9 cellular contexts compared by ENCODE assay signal in the genomic region with DNA sequence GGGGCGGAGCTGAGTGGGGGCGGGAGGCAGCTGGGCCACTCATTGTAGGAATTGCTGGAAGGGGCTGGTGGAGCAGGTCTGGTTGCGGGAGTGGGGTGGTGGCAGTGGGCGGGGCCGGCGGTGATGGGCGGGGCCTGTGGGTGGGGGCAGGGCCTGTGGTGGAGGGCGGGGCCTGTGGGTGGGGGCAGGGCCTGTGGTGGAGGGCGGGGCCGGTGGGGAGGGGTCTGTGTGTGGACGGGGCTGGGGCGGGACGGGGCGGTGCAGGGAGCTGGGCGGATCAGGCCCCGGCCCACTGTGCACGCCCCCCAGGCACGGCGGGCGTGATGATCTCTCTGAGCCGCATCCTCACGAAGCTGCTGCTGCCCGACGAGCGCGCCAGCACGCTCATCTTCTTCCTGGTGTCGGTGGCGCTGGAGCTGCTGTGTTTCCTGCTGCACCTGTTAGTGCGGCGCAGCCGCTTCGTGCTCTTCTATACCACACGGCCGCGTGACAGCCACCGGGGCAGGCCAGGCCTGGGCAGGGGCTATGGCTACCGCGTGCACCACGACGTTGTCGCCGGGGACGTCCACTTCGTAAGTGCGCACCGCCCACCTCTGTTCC. TPM values are rescaled to one million over a fixed set of nuclear protein-coding genes. Genes with fewer than 3 reads are reported as not detected.
DNase-seq lines count a peak whose midpoint lies in the region; ATAC-seq and TF ChIP-seq lines count a peak whose summit lies in the region.
"Had no signal": no experiment of that assay in that cellular context is flagged by ENCODE, and none has a peak within 500 bp of the region (broad histone marks: within the 10 kb centered on the region; RNA-seq: fewer than 3 reads in every experiment).

No MANE protein-coding gene starts in this region.

- dilution Hi-C loops in IMR-90 (cut with HindIII; ENCODE audit: low sequenced_read_pairs, unreplicated experiment) = no loop called here

- no peaks in the 10 kb centered on the region for H4K20me1 ChIP-seq in IMR-90 (ENCODE audit: insufficient read depth, low read length)

- 71% methylated on average over 15 of the region's 47 CpGs; no CpG with 5 or more reads in 1 of the 2 experiments for WGBS in IMR-90 (ENCODE audit: extremely low coverage in 2 of 2, insufficient read length in 1 of 2), 2 experiments

- H3K27me3 ChIP-seq in IMR-90 (ENCODE audit: control insufficient read depth, insufficient read depth, low read length) (no peaks in the 10 kb centered on the region), iPS-15b (ENCODE audit: control insufficient read depth, insufficient read depth, low read length) (peaks cover 5% of the 10 kb centered on the region)
- H3K27me3 ChIP-seq: dorsolateral prefrontal cortex had no signal

- peak; percentile 21 for ATAC-seq in IMR-90 (ENCODE audit: low read depth)

- no peak overlapping the region for H2BK120ac ChIP-seq in IMR-90 (ENCODE audit: low read depth, low read length)

- no peak overlapping the region for H3K4ac ChIP-seq in IMR-90 (ENCODE audit: low read depth, low read length)

- H2BK5ac ChIP-seq in IMR-90 (ENCODE audit: low read depth, low read length, poor library complexity, severe bottlenecking) = no peak overlapping the region

- no peak overlapping the region for H2AK9ac ChIP-seq in IMR-90 (replicated peaks; ENCODE audit: low read depth, low read length, poor library complexity)

- no peak overlapping the region for H2AK5ac ChIP-seq in IMR-90 (ENCODE audit: low read depth, low read length)

- no peak for TF ChIP-seq RAD21 in IMR-90 (IDR thresholded peaks at IDR 0.05; ENCODE audit: low read length)

- no TSS peak for BruUV-seq in IMR-90 (replicated peaks; lab: Mats Ljungman, UMichigan)

- H3K18ac ChIP-seq in IMR-90 (ENCODE audit: low read depth, low read length) = no peak overlapping the region

- H3K79me1 ChIP-seq in IMR-90 (ENCODE audit: low read depth in 1 of 2, low read length in 2 of 2) = no peaks in the 10 kb centered on the region

- in situ Hi-C loops in IMR-90 (cut with MboI; ENCODE audit: low sequenced_read_pairs) = no loop called here
- in situ Hi-C loops in G401 (cut with HindIII; ENCODE audit: low sequenced_read_pairs) = no loop called here

- H2BK20ac ChIP-seq in IMR-90 (ENCODE audit: low read depth, low read length) = no peak overlapping the region

- no peak overlapping the region for H4K8ac ChIP-seq in IMR-90 (ENCODE audit: low read depth in 2 of 2, low read length in 2 of 2)

- no peak for TF ChIP-seq POLR2A in IMR-90 (IDR thresholded peaks at IDR 0.05; ENCODE audit: low read depth, low read length)

- H3K14ac ChIP-seq in IMR-90 (replicated peaks; ENCODE audit: low read depth, low read length) = no peak overlapping the region

- POLR2A ChIA-PET in IMR-90 (lab: Charles Lee; ENCODE audit: unreplicated experiment) = no interaction called here

- CTCF ChIA-PET in IMR-90 (lab: Yijun Ruan, JAX) = no interaction called here

- H3K9me3 ChIP-seq in IMR-90 (ENCODE audit: control insufficient read depth, insufficient read depth, low read length) = no peaks in the 10 kb centered on the region; the same call in 1 of the 2 replicates
- no peaks in the 10 kb centered on the region for H3K9me3 ChIP-seq in iPS-15b (ENCODE audit: control insufficient read depth, insufficient read depth, low read length)

- no peak overlapping the region for H2AFZ ChIP-seq in IMR-90 (replicated peaks; ENCODE audit: low read length, poor library complexity)

- no peak overlapping the region for H3K27ac ChIP-seq in IMR-90 (ENCODE audit: insufficient read depth, low read length)

- H3K4me3 ChIP-seq in IMR-90 (ENCODE audit: insufficient read depth, low read depth, low read length) (no peak overlapping the region), iPS-15b (ENCODE audit: low read depth, low read length) (peak overlapping the region; percentile 65)

- H3K4me1 ChIP-seq in IMR-90 (ENCODE audit: control insufficient read depth, insufficient read depth, low read length) = no peaks in the 10 kb centered on the region
- H3K4me1 ChIP-seq in iPS-15b (ENCODE audit: control insufficient read depth, insufficient read depth, low read length) = no peaks in the 10 kb centered on the region

- peak; percentile 51 for DNase-seq in CD1c-positive myeloid dendritic cell (ENCODE audit: extremely low spot score)
- no peak for DNase-seq in IMR-90
- DNase-seq in activated CD8-positive, alpha-beta memory T cell treated with anti-CD3 and anti-CD28 coated beads for 48 hours (ENCODE audit: low read depth in 2 of 3, low spot score in 2 of 3) = peak; percentile 20 to 56 (median 29)
- DNase-seq in stimulated activated CD8-positive, alpha-beta memory T cell treated with anti-CD3 and anti-CD28 coated beads, Interleukin-4, amount 100 ng/mL, for 4 hours (ENCODE audit: low read depth in 2 of 2, low spot score in 1 of 2) = peak; percentile 33 to 40
- no peak for DNase-seq in H4 (ENCODE audit: low spot score)
- no peak for DNase-seq in C1 segment of cervical spinal cord (lab: John Stamatoyannopoulos, UW)
- no peak for DNase-seq in G401 (ENCODE audit: low spot score)

- H3K36me3 ChIP-seq in IMR-90 (ENCODE audit: control insufficient read depth, insufficient read depth, low read length) (peaks cover 22% of the 10 kb centered on the region), iPS-15b (ENCODE audit: control insufficient read depth, insufficient read depth, low read length) (peaks cover under 1% of the 10 kb centered on the region)

- TF ChIP-seq CTCF in IMR-90 (conservative IDR thresholded peaks at IDR 0.05; ENCODE audit: low read depth, low read length) = no peak

- H3K9ac ChIP-seq in IMR-90 (ENCODE audit: low read depth, low read length) (no peak overlapping the region), iPS-15b (ENCODE audit: low read depth, low read length) (no peak overlapping the region)

- H3K9me1 ChIP-seq in IMR-90 (ENCODE audit: insufficient read depth, low read length) = no peaks in the 10 kb centered on the region

- no peak overlapping the region for H3K56ac ChIP-seq in IMR-90 (ENCODE audit: extremely low read depth, insufficient read depth, low read length)

- intact Hi-C loops in IMR-90 (cut with micrococcal nuclease) = no loop called here

- H4K91ac ChIP-seq in IMR-90 (ENCODE audit: insufficient read depth, low read depth, low read length) = no peak overlapping the region

- H2BK15ac ChIP-seq in IMR-90 (ENCODE audit: low read depth, low read length) = no peak overlapping the region

- H3K4me2 ChIP-seq in IMR-90 (ENCODE audit: low read depth, low read length) = no peak overlapping the region

- H3K23ac ChIP-seq in IMR-90 (ENCODE audit: low read depth, low read length) = no peak overlapping the region

- no peak overlapping the region for H4K5ac ChIP-seq in IMR-90 (ENCODE audit: low read depth, low read length)

TF ChIP-seq in IMR-90, 13 proteins besides CTCF, POLR2A, EP300 and RAD21:
- TF ChIP-seq MAFK (IDR thresholded peaks at IDR 0.05; ENCODE audit: low read depth, low read length) = no peak
- TF ChIP-seq SMC3 (IDR thresholded peaks at IDR 0.05; ENCODE audit: low read depth, low read length) = no peak
- TF ChIP-seq RCOR1 (IDR thresholded peaks at IDR 0.05; ENCODE audit: insufficient replicate concordance, low read length) = no peak
- TF ChIP-seq CEBPB (IDR thresholded peaks at IDR 0.05; ENCODE audit: low read depth, low read length) = no peak
- no peak for TF ChIP-seq NFE2L2 (IDR thresholded peaks at IDR 0.05; ENCODE audit: low read depth, low read length)
- TF ChIP-seq FOS (IDR thresholded peaks at IDR 0.05; ENCODE audit: low read depth, low read length) = no peak
- TF ChIP-seq ELK1 (IDR thresholded peaks at IDR 0.05; ENCODE audit: borderline replicate concordance, low read depth, low read length) = no peak
- TF ChIP-seq USF2 (IDR thresholded peaks at IDR 0.05; ENCODE audit: low read depth, low read length) = no peak
- TF ChIP-seq RFX5 (IDR thresholded peaks at IDR 0.05; ENCODE audit: low read depth, low read length) = no peak
- no peak for TF ChIP-seq BHLHE40 (IDR thresholded peaks at IDR 0.05; ENCODE audit: low read depth, low read length)

RNA-seq across cellular contexts. Expression of gene SLC29A4, which starts 14.0 kb away (rescaled TPM):
- total RNA-seq in IMR-90 (2012; rRNA removed) = 2.3 and 2.5 TPM in 2 replicates
- polyA plus RNA-seq in IMR-90 (2012; rRNA removed) = 7.6 and 10.4 TPM in 2 replicates
- 4.7 and 12.8 TPM in 2 replicates for polyA plus RNA-seq in IMR-90 (2012; cell fraction: cytosol; rRNA removed)
- 9.8 and 25.0 TPM in 2 replicates for polyA plus RNA-seq in IMR-90 (2012; cell fraction: nucleus; rRNA removed; ENCODE audit: low replicate concordance)
- 27.4 and 44.7 TPM in 2 replicates for total RNA-seq in H4 (2014; rRNA removed; shearing (Covaris generic))
- total RNA-seq in G401 (2014; rRNA removed; shearing (Covaris generic)) = 12.5 and 15.1 TPM in 2 replicates

Comparison
In these comparisons a context has a peak if more than half of its experiments do, and no peak if none do; other contexts are left out.
1. DNase-seq: peak in CD1c-positive myeloid dendritic cell (single experiment), activated CD8-positive, alpha-beta memory T cell treated with anti-CD3 and anti-CD28 coated beads for 48 hours (3 of 3) and stimulated activated CD8-positive, alpha-beta memory T cell treated with anti-CD3 and anti-CD28 coated beads, Interleukin-4, amount 100 ng/mL, for 4 hours (2 of 2); none in IMR-90 (single experiment), H4 (single experiment), C1 segment of cervical spinal cord (0 of 14) and G401 (single experiment).